33 cellular contexts compared by ENCODE assay signal in the genomic region with DNA sequence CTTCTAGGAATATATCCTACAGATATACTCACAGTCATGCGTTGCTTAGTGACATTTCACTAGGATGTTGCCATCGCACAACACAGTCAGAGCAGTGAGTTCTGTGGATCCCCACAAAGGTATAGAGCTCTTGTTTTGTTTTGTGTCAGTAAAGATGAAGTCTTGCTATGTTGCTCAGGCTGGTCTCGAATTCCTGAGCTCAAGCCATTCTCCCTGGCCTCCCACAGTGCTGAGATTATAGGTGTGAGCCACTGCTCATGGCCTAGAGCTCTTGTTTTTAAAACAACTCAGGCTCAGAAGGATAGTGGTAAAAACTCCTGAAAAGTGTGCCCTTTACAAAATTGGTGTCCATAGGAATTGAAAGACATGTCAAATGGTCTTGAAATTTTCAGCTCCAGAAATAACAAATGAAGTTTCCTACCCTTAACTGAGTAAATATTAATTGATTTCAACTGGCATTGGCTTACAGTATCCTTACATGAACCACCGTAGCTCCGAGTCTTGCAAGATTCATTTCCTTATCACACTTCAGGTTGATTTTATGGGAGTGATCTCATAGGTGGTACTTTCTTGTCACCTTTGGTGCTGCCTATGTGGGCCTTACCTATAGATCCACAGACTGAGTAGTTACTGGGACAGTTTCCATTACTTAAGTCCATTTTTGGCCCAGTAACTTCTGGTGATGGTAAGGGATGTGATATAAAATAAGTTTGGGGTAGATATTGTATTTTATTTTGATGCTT. TPM values are rescaled to one million over a fixed set of nuclear protein-coding genes. Genes with fewer than 3 reads are reported as not detected.
"Had no signal": no experiment of that assay in that cellular context is flagged by ENCODE, and none has a peak within 500 bp of the region (broad histone marks: within the 10 kb centered on the region; RNA-seq: fewer than 3 reads in every experiment).

No MANE protein-coding gene starts in this region.

- H3K9me3 ChIP-seq: heart left ventricle, left ventricle myocardium inferior, neutrophil, right atrium auricular region, right lobe of liver, tibial nerve, upper lobe of left lung, vagina had no signal

- H3K27ac ChIP-seq: heart left ventricle, left ventricle myocardium inferior, neural progenitor cell, neutrophil, parathyroid adenoma, right atrium auricular region, right lobe of liver, tibial nerve, upper lobe of left lung, vagina had no signal

- H3K4me1 ChIP-seq: neural progenitor cell, parathyroid adenoma had no signal

- H3K4me3 ChIP-seq: heart left ventricle, left ventricle myocardium inferior, lung, neural progenitor cell, right atrium auricular region, right lobe of liver, smooth muscle cell, tibial nerve, upper lobe of left lung, vagina had no signal

- H3K27me3 ChIP-seq: right lobe of liver, vagina had no signal

- H3K9ac ChIP-seq: neural progenitor cell, parathyroid adenoma had no signal

- DNase-seq: heart left ventricle; hypothalamus; immature natural killer cell; kidney; left ventricle myocardium inferior; midbrain; naive B cell; natural killer cell; nephron progenitor cell; occipital lobe; right lobe of liver; stimulated activated CD4-positive, alpha-beta T cell treated with anti-CD3 and anti-CD28 coated beads, Interleukin-1b, Interleukin-23, amount 100 ng/mL, for 48 hours; stimulated activated CD4-positive, alpha-beta T cell treated with anti-CD3 and anti-CD28 coated beads, Interleukin-2, amount 100 ng/mL, for 48 hours; stimulated activated CD4-positive, alpha-beta T cell treated with anti-CD3 and anti-CD28 coated beads, Interleukin-4, amount 100 ng/mL, for 4 hours; stimulated activated naive CD4-positive, alpha-beta T cell treated with Interleukin-2 at 50 U/mL for 16 hours; stimulated activated naive CD8-positive, alpha-beta T cell treated with anti-CD3 and anti-CD28 coated beads, Interleukin-15, amount 100 ng/mL, for 72 hours; substantia nigra; upper lobe of left lung had no signal

- ATAC-seq: heart left ventricle; natural killer cell; right lobe of liver; stimulated activated naive CD8-positive, alpha-beta T cell treated with anti-CD3 and anti-CD28 coated beads, Interleukin-15, amount 100 ng/mL, for 72 hours had no signal

- H3K36me3 ChIP-seq: heart left ventricle, left ventricle myocardium inferior, neural progenitor cell, neutrophil, right atrium auricular region, right lobe of liver, tibial nerve, upper lobe of left lung, vagina had no signal

RNA-seq across cellular contexts. Expression of gene CWH43, which starts 3.6 kb away (rescaled TPM):
- total RNA-seq: heart left ventricle, left ventricle myocardium inferior, mesenteric fat pad, mucosa of gallbladder, natural killer cell, occipital lobe, osteocyte, posterior vena cava, pulmonary artery endothelial cell, right atrium auricular region, skeletal muscle tissue, temporal lobe, tibial nerve had no signal
